Comparison of ENCODE assay signal across 24 cellular contexts in the genomic region with DNA sequence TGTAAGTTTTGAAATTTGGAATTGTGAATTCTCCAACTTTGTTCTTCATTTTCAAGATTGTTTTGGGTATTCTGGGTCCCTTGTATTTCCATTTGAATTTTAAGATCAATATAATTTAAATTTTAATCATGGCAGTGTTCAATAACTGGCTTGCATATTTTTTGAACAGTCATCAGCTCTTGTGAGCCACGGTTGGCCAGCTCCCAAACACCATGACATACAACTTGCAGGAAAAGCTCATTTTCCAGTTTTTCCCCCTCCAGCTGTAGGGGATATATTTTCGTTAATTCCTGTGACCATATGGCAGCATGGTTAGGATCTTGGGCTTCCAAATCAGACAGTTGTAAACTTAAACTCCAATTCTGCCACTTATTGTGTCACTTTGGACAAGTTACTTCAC.
"Had no signal": no experiment of that assay in that cellular context is flagged by ENCODE, and none has a peak within 500 bp of the region (broad histone marks: within the 10 kb centered on the region; RNA-seq: fewer than 3 reads in every experiment).

No MANE protein-coding gene starts in this region.

- H3K27me3 ChIP-seq: heart left ventricle, pancreas, right lobe of liver had no signal

- DNase-seq: effector CD4-positive, alpha-beta T cell; endodermal cell; erythroblast; heart left ventricle; hippocampal formation; left colon; left ventricle myocardium superior; mesendoderm; naive B cell; occipital lobe; pancreas; psoas muscle; retina; right lobe of liver; stimulated activated CD4-positive, alpha-beta T cell treated with anti-CD3 and anti-CD28 coated beads, Interleukin-1b, Interleukin-23, amount 100 ng/mL, for 48 hours; stimulated activated CD4-positive, alpha-beta T cell treated with anti-CD3 and anti-CD28 coated beads, Interleukin-4, amount 100 ng/mL, for 24 hours; stimulated activated naive B cell treated with anti-CD40 and anti-IgM and Interleukin-4, amounts not matched to agents 10 μg/mL and 1 μg/mL and 100 μg/mL, for 72 hours; stimulated activated naive CD8-positive, alpha-beta T cell treated with anti-CD3 and anti-CD28 coated beads, Interleukin-15, amount 100 ng/mL, for 72 hours; substantia nigra; trophoblast cell had no signal

- H3K27ac ChIP-seq: coronary artery, heart left ventricle, pancreas, psoas muscle, right lobe of liver, thoracic aorta had no signal

- H3K9me3 ChIP-seq: heart left ventricle, pancreas, psoas muscle, right lobe of liver, thoracic aorta had no signal

- H3K4me3 ChIP-seq: coronary artery, heart left ventricle, lung, pancreas, psoas muscle, right lobe of liver, thoracic aorta had no signal

- H3K27ac Mint-ChIP-seq: endodermal cell; naive B cell; nephron; stimulated activated naive B cell treated with anti-CD40 and anti-IgM and Interleukin-4, amounts not matched to agents 10 μg/mL and 1 μg/mL and 100 μg/mL, for 72 hours; stimulated activated naive CD8-positive, alpha-beta T cell treated with anti-CD3 and anti-CD28 coated beads, Interleukin-15, amount 100 ng/mL, for 72 hours had no signal

- ATAC-seq: heart left ventricle; left colon; left ventricle myocardium superior; pancreas; psoas muscle; right lobe of liver; stimulated activated naive B cell treated with anti-CD40 and anti-IgM and Interleukin-4, amounts not matched to agents 10 μg/mL and 1 μg/mL and 100 μg/mL, for 72 hours; stimulated activated naive CD8-positive, alpha-beta T cell treated with anti-CD3 and anti-CD28 coated beads, Interleukin-15, amount 100 ng/mL, for 72 hours had no signal

- H3K9me3 Mint-ChIP-seq: endodermal cell; naive B cell; nephron; stimulated activated naive B cell treated with anti-CD40 and anti-IgM and Interleukin-4, amounts not matched to agents 10 μg/mL and 1 μg/mL and 100 μg/mL, for 72 hours; stimulated activated naive CD8-positive, alpha-beta T cell treated with anti-CD3 and anti-CD28 coated beads, Interleukin-15, amount 100 ng/mL, for 72 hours had no signal

- H3K36me3 ChIP-seq: heart left ventricle, pancreas, right lobe of liver, thoracic aorta had no signal

- H3K27me3 Mint-ChIP-seq: naive B cell; stimulated activated naive B cell treated with anti-CD40 and anti-IgM and Interleukin-4, amounts not matched to agents 10 μg/mL and 1 μg/mL and 100 μg/mL, for 72 hours; stimulated activated naive CD8-positive, alpha-beta T cell treated with anti-CD3 and anti-CD28 coated beads, Interleukin-15, amount 100 ng/mL, for 72 hours had no signal

- H3K4me3 Mint-ChIP-seq: endodermal cell; naive B cell; nephron; stimulated activated naive B cell treated with anti-CD40 and anti-IgM and Interleukin-4, amounts not matched to agents 10 μg/mL and 1 μg/mL and 100 μg/mL, for 72 hours; stimulated activated naive CD8-positive, alpha-beta T cell treated with anti-CD3 and anti-CD28 coated beads, Interleukin-15, amount 100 ng/mL, for 72 hours had no signal

- H3K4me1 Mint-ChIP-seq: naive B cell had no signal

- H3K4me1 ChIP-seq: heart left ventricle, pancreas, psoas muscle had no signal
